Comparison of ENCODE assay signal across 26 cellular contexts in the genomic region with DNA sequence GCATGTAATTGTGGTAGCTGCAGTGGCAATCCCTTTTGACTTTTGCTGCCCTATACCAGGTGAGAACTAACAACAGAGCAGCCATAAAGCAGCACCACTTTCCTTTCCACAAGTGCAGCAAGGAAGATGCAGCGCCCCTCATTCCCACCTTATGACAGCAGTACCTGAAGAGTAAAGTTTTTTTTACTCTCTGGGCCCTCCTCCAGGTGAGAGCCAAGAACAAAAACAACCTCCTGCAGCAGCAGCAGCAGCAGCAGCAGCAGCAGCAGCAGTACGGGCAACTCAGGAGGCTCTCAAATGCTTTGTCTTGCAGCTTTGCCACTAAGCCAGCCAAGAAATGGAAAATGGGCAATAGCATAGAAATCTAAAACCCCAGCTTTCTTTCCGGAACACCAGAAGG.
DNase-seq lines count a peak whose midpoint lies in the region; ATAC-seq, FAIRE-seq and TF ChIP-seq lines count a peak whose summit lies in the region.
"Had no signal": no experiment of that assay in that cellular context is flagged by ENCODE, and none has a peak within 500 bp of the region (broad histone marks: within the 10 kb centered on the region; RNA-seq: fewer than 3 reads in every experiment).

No MANE protein-coding gene starts in this region.

- H3K27me3 Mint-ChIP-seq in H9 (ENCODE audit: low read depth) (no peaks in the 10 kb centered on the region), osteocyte (ENCODE audit: unreplicated experiment) (no peaks in the 10 kb centered on the region)
- H3K27me3 Mint-ChIP-seq: CD4-positive, alpha-beta T cell; CD8-positive, alpha-beta memory T cell had no signal

- H3K18ac ChIP-seq in H9 (ENCODE audit: insufficient read length, low read depth, low read length) (no peak overlapping the region), H1 (ENCODE audit: extremely low read depth, low read length) (no peak overlapping the region), mesendoderm (ENCODE audit: low read length) (no peak overlapping the region)

- no peak overlapping the region for H3K23ac ChIP-seq in H9 (ENCODE audit: insufficient read length, low read depth, low read length)
- no peak overlapping the region for H3K23ac ChIP-seq in H1 (ENCODE audit: insufficient read length)
- no peak overlapping the region for H3K23ac ChIP-seq in mesendoderm (ENCODE audit: low read length)

- no peak overlapping the region for H3K9ac ChIP-seq in H9 (ENCODE audit: extremely low read depth, insufficient read length, low read length)
- H3K9ac ChIP-seq in H1 (replicated peaks in 1 of 4; ENCODE audit: extremely low read depth in 1 of 4, low read depth in 3 of 4, low read length in 3 of 4), result no peak overlapping the region
- H3K9ac ChIP-seq in mesendoderm (ENCODE audit: low read length), result no peak overlapping the region
- H3K9ac ChIP-seq: BLaER1 treated with 17β-estradiol and CSF1 and Interleukin-3, amounts not matched to agents 10 nM and 100 nM had no signal

- no peak overlapping the region for H3K4me3 Mint-ChIP-seq in H9
- no peak overlapping the region for H3K4me3 Mint-ChIP-seq in osteocyte (ENCODE audit: unreplicated experiment)
- H3K4me3 Mint-ChIP-seq: CD14-positive monocyte; CD4-positive, alpha-beta T cell; CD8-positive, alpha-beta memory T cell had no signal

- H2AK5ac ChIP-seq in H9 (ENCODE audit: insufficient read length, low read length) (no peak overlapping the region), H1 (ENCODE audit: low read depth, low read length) (no peak overlapping the region), mesendoderm (ENCODE audit: low read length) (no peak overlapping the region)

- TF ChIP-seq POLR2A in H1 (IDR thresholded peaks at IDR 0.05; ENCODE audit: control extremely low read depth in 1 of 2, low read depth in 2 of 2, low read length in 2 of 2), result no peak

- FAIRE-seq in H1 (lab: Jason Lieb, UNC), result no peak
- FAIRE-seq: A549, D721Med, GM12891, GM18507 had no signal

- H3K27ac ChIP-seq in H9 (ENCODE audit: insufficient read length, low read depth, low read length), result no peak overlapping the region
- no peak overlapping the region for H3K27ac ChIP-seq in H1 (ENCODE audit: low read depth, low read length)
- no peak overlapping the region for H3K27ac ChIP-seq in mesendoderm (ENCODE audit: low read depth, low read length)
- H3K27ac ChIP-seq: A549; BLaER1 treated with 17β-estradiol and CSF1 and Interleukin-3, amounts not matched to agents 10 nM and 100 nM had no signal

- H2AFZ ChIP-seq in H9 (ENCODE audit: low read length) (peak overlapping the region; percentile 74), H1 (ENCODE audit: low read length) (peak overlapping the region; percentile 70)

- 0 out of 5 replicates have a peak, but pooled peaks cover 0 to 3% of the 10 kb centered on the region in 2 experiments for H3K9me3 Mint-ChIP-seq in H9
- peaks cover 6% of the 10 kb centered on the region for H3K9me3 Mint-ChIP-seq in osteocyte (ENCODE audit: unreplicated experiment)
- H3K9me3 Mint-ChIP-seq: CD4-positive, alpha-beta T cell had no signal

- no peak overlapping the region; the same call in 1 of the 2 replicates for H2BK15ac ChIP-seq in H9 (ENCODE audit: low read depth, low read length)
- H2BK15ac ChIP-seq in H1 (ENCODE audit: low read length), result no peak overlapping the region
- H2BK15ac ChIP-seq in mesendoderm (replicated peaks; ENCODE audit: low read depth), result no peak overlapping the region

- no peaks in the 10 kb centered on the region for H3K23me2 ChIP-seq in H9 (ENCODE audit: insufficient read length, low read depth, low read length, poor library complexity, severe bottlenecking)
- H3K23me2 ChIP-seq in H1 (ENCODE audit: low read depth, low read length), result no peaks in the 10 kb centered on the region; the same call in 1 of the 2 replicates

- no peak for TF ChIP-seq EP300 in H1 (IDR thresholded peaks at IDR 0.05; ENCODE audit: borderline replicate concordance in 1 of 2, low read depth in 2 of 2, low read length in 2 of 2)

- H3K56ac ChIP-seq in H9 (ENCODE audit: insufficient read length, low read depth, low read length), result no peak overlapping the region
- no peak overlapping the region for H3K56ac ChIP-seq in H1 (replicated peaks; ENCODE audit: insufficient read length, low read depth, low read length)
- H3K56ac ChIP-seq in mesendoderm (ENCODE audit: low read length), result no peak overlapping the region

- H3K27ac Mint-ChIP-seq in H9 (no peak overlapping the region; a peak in 1 of 7 replicates), osteocyte (ENCODE audit: unreplicated experiment) (no peak overlapping the region)
- H3K27ac Mint-ChIP-seq: CD14-positive monocyte; CD4-positive, alpha-beta T cell; CD8-positive, alpha-beta memory T cell had no signal

- no peaks in the 10 kb centered on the region for H3K4me1 ChIP-seq in H9 (ENCODE audit: insufficient read depth, low read length)
- H3K4me1 ChIP-seq in H1 (replicated peaks in 1 of 4; ENCODE audit: control insufficient read depth in 3 of 4, insufficient read depth in 4 of 4, low read length in 3 of 4), result peaks cover 0 to 5% (median 0%) of the 10 kb centered on the region in 4 experiments; a peak in 2 of 7 replicates
- no peaks in the 10 kb centered on the region for H3K4me1 ChIP-seq in mesendoderm (ENCODE audit: control insufficient read depth, low read depth, low read length)
- H3K4me1 ChIP-seq: A549, BE2C had no signal

- POLR2A ChIA-PET in H1 (lab: Charles Lee; ENCODE audit: partially characterized antibody), result interaction anchor here (0.7 kb wide), 1 partner anchor 251 kb away, joined by 3 read pairs; no protein-coding TSS in a partner anchor

- H2BK12ac ChIP-seq in H9 (ENCODE audit: insufficient read length, low read depth, low read length) (no peak overlapping the region), H1 (ENCODE audit: low read depth, low read length) (no peak overlapping the region)

- H2BK120ac ChIP-seq in H9 (ENCODE audit: low read depth, low read length, poor library complexity, severe bottlenecking) (no peak overlapping the region), H1 (replicated peaks; ENCODE audit: low read depth, low read length) (no peak overlapping the region), mesendoderm (ENCODE audit: low read depth, low read length) (peak overlapping the region; percentile 2)

- H4K91ac ChIP-seq in H9 (ENCODE audit: insufficient read length, low read depth, low read length) (no peak overlapping the region), H1 (replicated peaks; ENCODE audit: insufficient read length, low read length) (no peak overlapping the region)

- no peak overlapping the region for H2BK20ac ChIP-seq in H9 (ENCODE audit: low read depth, low read length, poor library complexity, severe bottlenecking)
- no peak overlapping the region for H2BK20ac ChIP-seq in H1 (ENCODE audit: low read length)

- TF ChIP-seq CTCF in GM12864 (IDR thresholded peaks at IDR 0.05; ENCODE audit: low read depth, low read length, missing control alignments) (peak; percentile 0), H9 (conservative IDR thresholded peaks at IDR 0.05) (no peak), H1 (IDR thresholded peaks at IDR 0.05; ENCODE audit: control extremely low read depth in 1 of 3, insufficient read depth in 1 of 3, low read depth in 1 of 3, low read length in 3 of 3) (no peak), osteocyte (IDR thresholded peaks at IDR 0.05) (no peak), omental fat pad (IDR thresholded peaks at IDR 0.05) (no peak)

- H3K36me3 Mint-ChIP-seq in H9 (ENCODE audit: insufficient read depth in 1 of 3, low read depth in 3 of 3) (peaks cover 0 to 5% (median 0%) of the 10 kb centered on the region in 3 experiments; a peak in 1 of 7 replicates), osteocyte (ENCODE audit: unreplicated experiment) (peaks cover 3% of the 10 kb centered on the region)
- H3K36me3 Mint-ChIP-seq: CD14-positive monocyte; CD8-positive, alpha-beta memory T cell had no signal

- H2BK5ac ChIP-seq in H9 (ENCODE audit: insufficient read length, low read length) (no peak overlapping the region), H1 (ENCODE audit: low read depth, low read length) (no peak overlapping the region), mesendoderm (ENCODE audit: low read length) (no peak overlapping the region)

- H4K8ac ChIP-seq in H9 (replicated peaks; ENCODE audit: insufficient read length, low read depth, low read length) (no peak overlapping the region), H1 (ENCODE audit: extremely low read depth, insufficient read depth, low read length) (no peak overlapping the region), mesendoderm (ENCODE audit: low read depth, low read length) (no peak overlapping the region)

- WGBS in H9 (ENCODE audit: extremely low coverage, insufficient read length, low lambda C conversion rate), result no CpG with 5 or more reads among the region's 3 CpGs
- 73% methylated on average over 3 of the region's 3 CpGs; no CpG with 5 or more reads in 1 of the 2 experiments for WGBS in H1 (ENCODE audit: extremely low coverage in 1 of 2, insufficient coverage in 1 of 2, insufficient read length in 1 of 2, insufficient replicate concordance in 2 of 2, low coverage in 1 of 2, low lambda C conversion rate in 2 of 2, missing lambda C conversion rate in 1 of 2), 2 experiments
- no CpG with 5 or more reads among the region's 3 CpGs for WGBS in mesendoderm (ENCODE audit: extremely low coverage, insufficient coverage, low lambda C conversion rate)

- H4K5ac ChIP-seq in H9 (ENCODE audit: insufficient read length, low read depth, low read length) (no peak overlapping the region), H1 (ENCODE audit: insufficient read length, low read depth, low read length) (no peak overlapping the region), mesendoderm (ENCODE audit: low read length) (no peak overlapping the region)

- no peak overlapping the region for H3K14ac ChIP-seq in H9 (ENCODE audit: insufficient read depth, low read length)
- H3K14ac ChIP-seq in H1 (ENCODE audit: insufficient read length), result no peak overlapping the region

- H3K4me1 Mint-ChIP-seq in H9, result peaks cover 16% of the 10 kb centered on the region in 2 experiments
- H3K4me1 Mint-ChIP-seq in osteocyte (ENCODE audit: unreplicated experiment), result peaks cover 14% of the 10 kb centered on the region
- H3K4me1 Mint-ChIP-seq: CD14-positive monocyte; CD8-positive, alpha-beta memory T cell had no signal

- H3K4ac ChIP-seq in H9 (ENCODE audit: low read depth, low read length) (no peak overlapping the region), H1 (replicated peaks; ENCODE audit: insufficient read length, low read depth, low read length) (no peak overlapping the region), mesendoderm (ENCODE audit: low read depth, low read length) (no peak overlapping the region)

- H3K36me3 ChIP-seq in H1 (ENCODE audit: control insufficient read depth in 2 of 4, insufficient read depth in 4 of 4, low read length in 3 of 4) (no peaks in the 10 kb centered on the region), mesendoderm (ENCODE audit: control insufficient read depth, insufficient read depth, low read length) (no peaks in the 10 kb centered on the region)
- H3K36me3 ChIP-seq: BE2C; BLaER1 treated with 17β-estradiol and CSF1 and Interleukin-3, amounts not matched to agents 10 nM and 100 nM had no signal

- H4K20me1 ChIP-seq in H9 (ENCODE audit: control insufficient read depth, insufficient read depth, insufficient read length) (no peaks in the 10 kb centered on the region), H1 (replicated peaks in 1 of 2; ENCODE audit: control insufficient read depth in 1 of 2, insufficient read depth in 2 of 2, low read length in 2 of 2) (no peaks in the 10 kb centered on the region)
- H4K20me1 ChIP-seq: BLaER1 treated with 17β-estradiol and CSF1 and Interleukin-3, amounts not matched to agents 10 nM and 100 nM had no signal

- H3K27me3 ChIP-seq in H9 (ENCODE audit: insufficient read depth, low read length) (no peaks in the 10 kb centered on the region), H1 (replicated peaks in 1 of 4; ENCODE audit: control insufficient read depth in 3 of 4, extremely low read depth in 1 of 4, insufficient read depth in 3 of 4, low read length in 3 of 4) (no peaks in the 10 kb centered on the region), mesendoderm (ENCODE audit: insufficient read depth, low read length, poor library complexity) (no peaks in the 10 kb centered on the region)
- H3K27me3 ChIP-seq: BE2C; BLaER1 treated with 17β-estradiol and CSF1 and Interleukin-3, amounts not matched to agents 10 nM and 100 nM had no signal

- H3K79me2 ChIP-seq in H9 (ENCODE audit: insufficient read depth, low read length) (no peaks in the 10 kb centered on the region), H1 (ENCODE audit: control insufficient read depth in 1 of 2, insufficient read depth in 2 of 2, low read length in 2 of 2) (no peaks in the 10 kb centered on the region), mesendoderm (ENCODE audit: control insufficient read depth, insufficient read depth, low read length) (no peaks in the 10 kb centered on the region)

- no peak for ATAC-seq in omental fat pad (ENCODE audit: low FRiP score)
- ATAC-seq: A549, HCT116 had no signal

- H3T11ph ChIP-seq in H9 (ENCODE audit: low read length), result no peak overlapping the region

- no peaks in the 10 kb centered on the region for H3K79me1 ChIP-seq in H9 (ENCODE audit: insufficient read depth, low read depth, low read length, poor library complexity, severe bottlenecking)
- no peaks in the 10 kb centered on the region for H3K79me1 ChIP-seq in H1 (ENCODE audit: low read depth, low read length)
- H3K79me1 ChIP-seq in mesendoderm (ENCODE audit: low read length), result no peaks in the 10 kb centered on the region

- H3K4me2 ChIP-seq in H9 (ENCODE audit: insufficient read depth, insufficient read length, low read length) (no peak overlapping the region), H1 (ENCODE audit: insufficient read depth in 1 of 2, low read depth in 2 of 2, low read length in 2 of 2) (no peak overlapping the region), mesendoderm (ENCODE audit: low read length) (no peak overlapping the region)
- H3K4me2 ChIP-seq: A549; BLaER1 treated with 17β-estradiol and CSF1 and Interleukin-3, amounts not matched to agents 10 nM and 100 nM had no signal

- no peak for DNase-seq in GM12864 (ENCODE audit: low read depth)
- DNase-seq in H9, result peak; percentile 42
- no peak for DNase-seq in H1 (ENCODE audit: low read depth in 1 of 2, low spot score in 2 of 2)
- no peak for DNase-seq in mesendoderm
- no peak for DNase-seq in osteocyte (ENCODE audit: extremely low spot score, unreplicated experiment)
- no peak for DNase-seq in omental fat pad (ENCODE audit: low spot score)
- no peak for DNase-seq in effector CD8-positive, alpha-beta T cell (lab: John Stamatoyannopoulos, UW)
- DNase-seq: 8988T; ACHN; AML-193; BE2C; CD4-positive, alpha-beta T cell; CD8-positive, alpha-beta memory T cell; DMS 273 treated with DMSO at 0.1 percent for 48 hours; DMS79; EL; GDM1; GOT3; H7 had no signal

- H3K9me3 ChIP-seq in H9 (ENCODE audit: control insufficient read depth, low read depth, low read length) (no peaks in the 10 kb centered on the region), H1 (ENCODE audit: insufficient read depth in 2 of 2, low read depth in 1 of 2, low read length in 1 of 2) (no peaks in the 10 kb centered on the region)
- H3K9me3 ChIP-seq: A549; BE2C; BLaER1 treated with 17β-estradiol and CSF1 and Interleukin-3, amounts not matched to agents 10 nM and 100 nM had no signal

- H3K4me3 ChIP-seq in GM12864 (ENCODE audit: low read depth, low read length) (no peak overlapping the region), H1 (ENCODE audit: extremely low read depth in 1 of 4, insufficient read depth in 2 of 4, low read depth in 3 of 4, low read length in 4 of 4) (no peak overlapping the region), mesendoderm (ENCODE audit: low read length) (no peak overlapping the region)
- H3K4me3 ChIP-seq: A549; BLaER1 treated with 17β-estradiol and CSF1 and Interleukin-3, amounts not matched to agents 10 nM and 100 nM had no signal

- CTCF ChIA-PET in H1 (lab: Charles Lee; ENCODE audit: partially characterized antibody), result interaction anchor here (0.7 kb wide), 1 partner anchor 606 kb away, joined by 3 read pairs; no protein-coding TSS in a partner anchor

- TF ChIP-seq RAD21 in H1 (IDR thresholded peaks at IDR 0.05 in 1 of 2, conservative IDR thresholded peaks at IDR 0.05 in 1 of 2; ENCODE audit: low read depth in 2 of 2, low read length in 2 of 2), result 0 out of 4 replicates have a peak, but pooled peaks of 1 of the 2 experiments have one; percentile 5
